In genomic region chr9:126343271-126343700, GRCh38 we compare ENCODE assay signal across 30 cellular contexts. TPM values are rescaled to one million over a fixed set of nuclear protein-coding genes. Genes with fewer than 3 reads are reported as not detected.
DNase-seq lines count a peak whose midpoint lies in the region; ATAC-seq and TF ChIP-seq lines count a peak whose summit lies in the region.
"Had no signal": no experiment of that assay in that cellular context is flagged by ENCODE, and none has a peak within 500 bp of the region (broad histone marks: within the 10 kb centered on the region; RNA-seq: fewer than 3 reads in every experiment).

No MANE protein-coding gene starts in this region.

- no peaks in the 10 kb centered on the region for H3K27me3 Mint-ChIP-seq in activated CD4-positive, alpha-beta T cell treated with anti-CD3 and anti-CD28 coated beads, Interleukin-2, amount 10 ng/mL, durations not matched to agents 24 days and 14 days
- H3K27me3 Mint-ChIP-seq: effector memory CD8-positive, alpha-beta T cell had no signal

- no peak overlapping the region for H3K27ac Mint-ChIP-seq in activated CD4-positive, alpha-beta T cell treated with anti-CD3 and anti-CD28 coated beads, Interleukin-2, amount 10 ng/mL, durations not matched to agents 24 days and 14 days
- H3K27ac Mint-ChIP-seq: activated naive CD4-positive, alpha-beta T cell treated with anti-CD3 and anti-CD28 coated beads, Interleukin-2, amount 50 U/mL, for 72 hours; effector memory CD8-positive, alpha-beta T cell; neural progenitor cell had no signal

- H3K4me1 Mint-ChIP-seq in activated CD4-positive, alpha-beta T cell treated with anti-CD3 and anti-CD28 coated beads, Interleukin-2, amount 10 ng/mL, durations not matched to agents 24 days and 14 days = no peaks in the 10 kb centered on the region

- intact Hi-C loops in activated CD4-positive, alpha-beta T cell treated with anti-CD3 and anti-CD28 coated beads, Interleukin-2, amount 10 ng/mL, durations not matched to agents 24 days and 14 days (cut with micrococcal nuclease) = no loop called here
- intact Hi-C loops in mucosa of descending colon (cut with DNase I, micrococcal nuclease) = no loop called here

- H3K4me3 ChIP-seq in epithelial cell of esophagus (ENCODE audit: low read length) = no peak overlapping the region
- H3K4me3 ChIP-seq in mucosa of descending colon = no peak overlapping the region
- H3K4me3 ChIP-seq: breast epithelium, coronary artery, HAP-1, neural progenitor cell, right atrium auricular region, SJSA1, tibial nerve had no signal

- peaks cover 25% of the 10 kb centered on the region for H3K4me1 ChIP-seq in mucosa of descending colon (ENCODE audit: low read depth)
- H3K4me1 ChIP-seq: breast epithelium, right atrium auricular region had no signal

- TF ChIP-seq CTCF in epithelial cell of esophagus (IDR thresholded peaks at IDR 0.05; ENCODE audit: insufficient read depth, low read depth, low read length, missing control alignments) (peak; percentile 15), mucosa of descending colon (IDR thresholded peaks at IDR 0.05) (no peak)

- no peak overlapping the region for H3K4me3 Mint-ChIP-seq in activated CD4-positive, alpha-beta T cell treated with anti-CD3 and anti-CD28 coated beads, Interleukin-2, amount 10 ng/mL, durations not matched to agents 24 days and 14 days
- H3K4me3 Mint-ChIP-seq: effector memory CD8-positive, alpha-beta T cell; neural progenitor cell had no signal

- H3K9me3 ChIP-seq in mucosa of descending colon = no peaks in the 10 kb centered on the region
- H3K9me3 ChIP-seq: breast epithelium, HAP-1, right atrium auricular region, SJSA1, tibial nerve had no signal

- no peaks in the 10 kb centered on the region for H3K36me3 Mint-ChIP-seq in activated CD4-positive, alpha-beta T cell treated with anti-CD3 and anti-CD28 coated beads, Interleukin-2, amount 10 ng/mL, durations not matched to agents 24 days and 14 days (ENCODE audit: low read depth)
- H3K36me3 Mint-ChIP-seq: activated naive CD4-positive, alpha-beta T cell treated with anti-CD3 and anti-CD28 coated beads, Interleukin-2, amount 50 U/mL, for 72 hours had no signal

- ATAC-seq in mucosa of descending colon = peak; percentile 86
- ATAC-seq: activated naive CD4-positive, alpha-beta T cell treated with anti-CD3 and anti-CD28 coated beads, Interleukin-2, amount 50 U/mL, for 72 hours; effector memory CD8-positive, alpha-beta T cell had no signal

- peak; percentile 47 for DNase-seq in activated CD4-positive, alpha-beta T cell treated with anti-CD3 and anti-CD28 coated beads, Interleukin-2, amount 10 ng/mL, durations not matched to agents 24 days and 14 days
- DNase-seq in activated CD4-positive, alpha-beta T cell treated with anti-CD3 and anti-CD28 coated beads for 4 hours = no peak
- DNase-seq in epithelial cell of esophagus (ENCODE audit: low read depth) (no peak), mucosa of descending colon (peak in 1 of 3 donors; percentile 54), NCI-H446 treated with DMSO at 0.1 percent for 48 hours (lab: John Stamatoyannopoulos, UW) (no peak), COR-L47 (lab: John Stamatoyannopoulos, UW) (no peak), HK-2 (ENCODE audit: unreplicated experiment) (no peak), SKM-1 (lab: John Stamatoyannopoulos, UW; ENCODE audit: unreplicated experiment) (no peak)
- DNase-seq: activated CD4-positive, alpha-beta T cell treated with anti-CD3 and anti-CD28 coated beads for 48 hours; activated T-cell treated with anti-CD3 and anti-CD28 coated beads for 4 hours; C1 segment of cervical spinal cord; DMS79 treated with DMSO at 0.1 percent for 48 hours; effector memory CD8-positive, alpha-beta T cell; erythroblast; GF-D8; islet precursor cell; Karpas-422; NCI-H1417 treated with DMSO at 0.1 percent for 48 hours; NCI-H2029 treated with DMSO at 0.1 percent for 48 hours; stimulated activated CD4-positive, alpha-beta T cell treated with anti-CD3 and anti-CD28 coated beads, Interleukin-12 subunit alpha, Interleukin-12 subunit beta, amount 100 ng/mL, for 4 hours; stimulated activated CD4-positive, alpha-beta T cell treated with anti-CD3 and anti-CD28 coated beads, Interleukin-2, amount 100 ng/mL, for 48 hours; T1000 had no signal

- no peaks in the 10 kb centered on the region for H3K36me3 ChIP-seq in mucosa of descending colon (ENCODE audit: low read depth)
- H3K36me3 ChIP-seq: breast epithelium, neural progenitor cell had no signal

- no peaks in the 10 kb centered on the region for H3K9me3 Mint-ChIP-seq in activated CD4-positive, alpha-beta T cell treated with anti-CD3 and anti-CD28 coated beads, Interleukin-2, amount 10 ng/mL, durations not matched to agents 24 days and 14 days
- H3K9me3 Mint-ChIP-seq: activated naive CD4-positive, alpha-beta T cell treated with anti-CD3 and anti-CD28 coated beads, Interleukin-2, amount 50 U/mL, for 72 hours; effector memory CD8-positive, alpha-beta T cell; neural progenitor cell had no signal

RNA-seq across cellular contexts. Expression of gene MVB12B, which starts 16.7 kb away (rescaled TPM):
- 0.49 and 1.3 TPM in 2 replicates for total RNA-seq in activated CD4-positive, alpha-beta T cell treated with anti-CD3 and anti-CD28 coated beads, Interleukin-2, amount 10 ng/mL, durations not matched to agents 24 days and 14 days
- total RNA-seq in mucosa of descending colon = 10 to 100 TPM; 16.8 to 26.4 (median 21.6) TPM
